ENCODE assay signal across 15 cellular contexts in the genomic region with DNA sequence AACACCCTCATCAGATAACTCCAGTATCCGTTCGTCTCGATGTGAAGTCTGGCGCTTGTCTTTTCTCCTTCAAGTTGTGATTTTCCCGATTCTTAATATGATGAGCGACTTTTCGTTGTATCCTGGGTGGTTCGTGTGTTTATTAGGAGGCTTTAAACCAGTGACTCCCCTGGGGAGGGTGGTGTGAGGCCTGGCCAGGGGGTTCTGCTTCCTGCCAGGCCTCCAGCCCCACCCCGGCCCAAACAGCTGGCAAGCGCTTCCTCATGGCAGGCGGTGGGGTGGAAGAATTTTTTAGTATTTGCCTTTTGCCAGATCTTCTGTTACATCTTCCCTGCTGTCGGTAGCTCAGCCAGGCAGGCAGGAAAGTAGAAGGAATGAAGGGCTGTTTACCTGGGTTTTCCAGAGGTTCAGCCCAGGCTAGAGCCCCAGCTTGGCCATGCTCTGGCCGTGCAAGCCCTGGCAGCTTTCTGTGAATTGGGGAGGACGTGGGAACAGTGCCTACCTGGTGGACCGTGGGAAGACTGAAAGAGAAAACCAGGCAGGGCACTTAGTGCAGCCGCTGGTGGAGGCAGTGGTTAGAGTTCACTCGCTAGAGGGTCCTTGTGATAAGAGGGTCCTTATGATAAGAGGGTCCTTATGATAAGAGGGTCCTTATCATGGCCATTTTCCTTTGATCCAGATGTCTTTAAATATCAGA. TPM values are rescaled to one million over a fixed set of nuclear protein-coding genes. Genes with fewer than 3 reads are reported as not detected.
DNase-seq lines count a peak whose midpoint lies in the region; ATAC-seq and TF ChIP-seq lines count a peak whose summit lies in the region.
"Had no signal": no experiment of that assay in that cellular context is flagged by ENCODE, and none has a peak within 500 bp of the region (broad histone marks: within the 10 kb centered on the region; RNA-seq: fewer than 3 reads in every experiment).

No MANE protein-coding gene starts in this region.

- 93 to 97% methylated on average over 12 to 17 of the region's 17 CpGs for WGBS in endodermal cell (ENCODE audit: insufficient coverage in 1 of 2, insufficient read length in 1 of 2), 2 experiments

- TF ChIP-seq CTCF in endodermal cell (conservative IDR thresholded peaks at IDR 0.05) = no peak
- TF ChIP-seq CTCF in osteocyte (IDR thresholded peaks at IDR 0.05) = no peak
- TF ChIP-seq CTCF in Peyer's patch (IDR thresholded peaks at IDR 0.05) = no peak

- peaks cover 57% of the 10 kb centered on the region for H3K36me3 Mint-ChIP-seq in endodermal cell (ENCODE audit: low read depth)
- H3K36me3 Mint-ChIP-seq in osteocyte (ENCODE audit: unreplicated experiment) = peaks cover 48% of the 10 kb centered on the region

- TF ChIP-seq POLR2A in Peyer's patch (IDR thresholded peaks at IDR 0.05) = no peak

- H3K4me1 ChIP-seq in endodermal cell (ENCODE audit: control insufficient read depth, insufficient read depth, low read length) = no peaks in the 10 kb centered on the region
- peaks cover 0 to 4% (median 0%) of the 10 kb centered on the region in 4 donors for H3K4me1 ChIP-seq in Peyer's patch
- H3K4me1 ChIP-seq: pancreas had no signal

- H3K9me3 Mint-ChIP-seq in endodermal cell (no peaks in the 10 kb centered on the region), osteocyte (ENCODE audit: unreplicated experiment) (no peaks in the 10 kb centered on the region)

- DNase-seq in COLO668 (lab: John Stamatoyannopoulos, UW; ENCODE audit: unreplicated experiment) (peak; percentile 38), NCI-H1092 (lab: John Stamatoyannopoulos, UW) (peak; percentile 45), endodermal cell (no peak), osteocyte (ENCODE audit: extremely low spot score, unreplicated experiment) (peak; percentile 77), Peyer's patch (no peak)
- DNase-seq in activated effector memory CD4-positive, alpha-beta T cell treated with anti-CD3 and anti-CD28 coated beads, Interleukin-2, amount 50 U/mL, for 16 hours = no peak
- DNase-seq: activated CD8-positive, alpha-beta T cell treated with anti-CD3 and anti-CD28 coated beads, Interleukin-2, amount 10 ng/mL, durations not matched to agents 7 days and 5 days; activated gamma-delta T cell; Karpas-422; midbrain; NCI-H748 treated with DMSO at 0.1 percent for 48 hours; pancreas; PC-9 had no signal

- no peak overlapping the region for H3K4me3 ChIP-seq in endodermal cell (ENCODE audit: low read length)
- H3K4me3 ChIP-seq in Peyer's patch = no peak overlapping the region
- H3K4me3 ChIP-seq: pancreas, PC-9 had no signal

- peak overlapping the region; percentile 17 for H3K27ac Mint-ChIP-seq in endodermal cell
- peak overlapping the region; percentile 45 for H3K27ac Mint-ChIP-seq in osteocyte (ENCODE audit: unreplicated experiment)
- H3K27ac Mint-ChIP-seq: activated CD8-positive, alpha-beta T cell treated with anti-CD3 and anti-CD28 coated beads, Interleukin-2, amount 10 ng/mL, durations not matched to agents 7 days and 5 days had no signal

- H3K4me3 Mint-ChIP-seq in endodermal cell = no peak overlapping the region
- no peak overlapping the region for H3K4me3 Mint-ChIP-seq in osteocyte (ENCODE audit: unreplicated experiment)
- H3K4me3 Mint-ChIP-seq: activated CD8-positive, alpha-beta T cell treated with anti-CD3 and anti-CD28 coated beads, Interleukin-2, amount 10 ng/mL, durations not matched to agents 7 days and 5 days had no signal

- H3K27ac ChIP-seq in endodermal cell (ENCODE audit: low read depth, low read length) (no peak overlapping the region), Peyer's patch (no peak overlapping the region)
- H3K27ac ChIP-seq: pancreas, PC-9 had no signal

- H3K27me3 Mint-ChIP-seq in endodermal cell (ENCODE audit: insufficient read depth) (no peaks in the 10 kb centered on the region), osteocyte (ENCODE audit: unreplicated experiment) (no peaks in the 10 kb centered on the region)

- H3K4me1 Mint-ChIP-seq in endodermal cell (no peaks in the 10 kb centered on the region), osteocyte (ENCODE audit: unreplicated experiment) (peaks cover 2% of the 10 kb centered on the region)

- no peaks in the 10 kb centered on the region for H3K9me3 ChIP-seq in endodermal cell (ENCODE audit: control insufficient read depth, low read length)
- no peaks in the 10 kb centered on the region for H3K9me3 ChIP-seq in Peyer's patch
- H3K9me3 ChIP-seq: pancreas had no signal

- H3K36me3 ChIP-seq in endodermal cell (ENCODE audit: control insufficient read depth, insufficient read depth, low read length) = peaks cover 60% of the 10 kb centered on the region
- H3K36me3 ChIP-seq in Peyer's patch = peaks cover 0 to 46% (median 0%) of the 10 kb centered on the region in 3 donors

- no peak overlapping the region for H3K9ac ChIP-seq in endodermal cell (ENCODE audit: extremely low read depth, low read length, poor library complexity, severe bottlenecking)

- no peak for ATAC-seq in HG03342 (IDR thresholded peaks at IDR 0.05; ENCODE audit: unreplicated experiment)
- ATAC-seq in GM19397 (IDR thresholded peaks at IDR 0.05; ENCODE audit: unreplicated experiment) = no peak
- ATAC-seq: activated CD8-positive, alpha-beta T cell treated with anti-CD3 and anti-CD28 coated beads, Interleukin-2, amount 10 ng/mL, durations not matched to agents 7 days and 5 days had no signal

- H3K27me3 ChIP-seq in endodermal cell (ENCODE audit: control insufficient read depth, insufficient read depth, low read length, poor library complexity, severe bottlenecking) = no peaks in the 10 kb centered on the region
- H3K27me3 ChIP-seq in Peyer's patch = no peaks in the 10 kb centered on the region
- H3K27me3 ChIP-seq: pancreas had no signal

RNA-seq across cellular contexts. Expression of gene DCUN1D2, which starts 37.7 kb away (rescaled TPM):
- total RNA-seq in endodermal cell (10 to 100 TPM; 35.8 to 44.7 TPM), osteocyte (27.5 and 29.0 TPM in 2 replicates), Peyer's patch (10 to 100 TPM; 23.9 to 29.1 (median 26.9) TPM)
- 23.4 TPM for polyA plus RNA-seq in endodermal cell (2013, experiment 1 of 2)
- polyA plus RNA-seq in endodermal cell (2013, experiment 2 of 2) = 23.9 TPM

RNA-seq across cellular contexts. Expression of gene TFDP1, which starts 56.3 kb away (rescaled TPM):
- 10 to 100 TPM; 74.8 to 76.1 TPM for total RNA-seq in endodermal cell
- 84.3 TPM for polyA plus RNA-seq in endodermal cell (2013, experiment 1 of 2)
- 82.9 TPM for polyA plus RNA-seq in endodermal cell (2013, experiment 2 of 2)
- total RNA-seq in osteocyte = 66.9 and 72.1 TPM in 2 replicates
- total RNA-seq in Peyer's patch = 10 to 100 TPM; 37.0 to 75.1 (median 48.0) TPM

Comparison
In these comparisons a context has a peak if more than half of its experiments do, and no peak if none do; other contexts are left out.
1. DNase-seq: peak in COLO668 (single experiment), NCI-H1092 (single experiment) and osteocyte (single experiment); none in endodermal cell (single experiment), activated effector memory CD4-positive, alpha-beta T cell treated with anti-CD3 and anti-CD28 coated beads, Interleukin-2, amount 50 U/mL, for 16 hours (single experiment) and Peyer's patch (0 of 3).